In genomic region chr7:114900127-114900526, GRCh38 we compare ENCODE assay signal across 28 cellular contexts.
"Had no signal": no experiment of that assay in that cellular context is flagged by ENCODE, and none has a peak within 500 bp of the region (broad histone marks: within the 10 kb centered on the region; RNA-seq: fewer than 3 reads in every experiment).

No MANE protein-coding gene starts in this region.

- H3K4me3 ChIP-seq: gastroesophageal sphincter, mucosa of descending colon, spleen, testis, transverse colon, uterus had no signal

- FAIRE-seq: astrocyte, keratinocyte, TTC549 had no signal

- H3K4me1 ChIP-seq: gastroesophageal sphincter, spleen, testis, transverse colon, uterus had no signal

- DNase-seq: activated CD4-positive, alpha-beta memory T cell treated with anti-CD3 and anti-CD28 coated beads for 36 hours; activated CD4-positive, alpha-beta T cell treated with anti-CD3 and anti-CD28 coated beads for 4 hours; activated CD8-positive, alpha-beta memory T cell treated with anti-CD3 and anti-CD28 coated beads, Interleukin-2, amount 50 U/mL, for 4 hours; activated effector memory CD4-positive, alpha-beta T cell treated with anti-CD3 and anti-CD28 coated beads, Interleukin-2, amount 50 U/mL, for 16 hours; activated naive CD4-positive, alpha-beta T cell treated with anti-CD3 and anti-CD28 coated beads for 36 hours; activated T-cell treated with anti-CD3 and anti-CD28 coated beads, Interleukin-2, amount 50 U/mL, for 1 hour; amniotic stem cell; brain microvascular endothelial cell; caudate nucleus; endodermal cell; hippocampal formation; left cardiac atrium; left ventricle myocardium superior; mucosa of descending colon; posterior cingulate gyrus; right cardiac atrium; spleen; stimulated activated naive CD4-positive, alpha-beta T cell treated with Interleukin-2 at 50 U/mL for 16 hours; T-helper 1 cell; testis; transverse colon; uterus had no signal

- H3K27ac ChIP-seq: brain microvascular endothelial cell, gastroesophageal sphincter, spleen, testis, transverse colon, uterus, VCaP had no signal

- H3K9me3 ChIP-seq: gastroesophageal sphincter, mucosa of descending colon, spleen, testis, transverse colon, uterus had no signal

- H3K27me3 ChIP-seq: brain microvascular endothelial cell, gastroesophageal sphincter, spleen, testis, transverse colon, uterus had no signal

- H3K36me3 ChIP-seq: brain microvascular endothelial cell, gastroesophageal sphincter, spleen, transverse colon, uterus had no signal

- ATAC-seq: gastroesophageal sphincter; left cardiac atrium; left ventricle myocardium superior; mucosa of descending colon; natural killer cell treated with Interleukin-12 subunit alpha and Interleukin-12 subunit beta and Interleukin-15 and Interleukin-18, amount 100 ng/mL, for 72 hours; right cardiac atrium had no signal
